Comparison of ENCODE assay signal across 9 cellular contexts in genomic region chr3:77320514-77320913, GRCh38.
DNase-seq lines count a peak whose midpoint lies in the region; ATAC-seq and TF ChIP-seq lines count a peak whose summit lies in the region.
"Had no signal": no experiment of that assay in that cellular context is flagged by ENCODE, and none has a peak within 500 bp of the region (broad histone marks: within the 10 kb centered on the region; RNA-seq: fewer than 3 reads in every experiment).

No MANE protein-coding gene starts in this region.

- H3K4me3 ChIP-seq in Peyer's patch (no peak overlapping the region), fibroblast of pulmonary artery (replicated peaks; ENCODE audit: low read depth, low read length) (no peak overlapping the region)

- no peaks in the 10 kb centered on the region for H3K4me1 ChIP-seq in Peyer's patch

- H3K27me3 ChIP-seq in Peyer's patch: no peaks in the 10 kb centered on the region
- H3K27me3 ChIP-seq: BLaER1 treated with 17β-estradiol and CSF1 and Interleukin-3, amounts not matched to agents 10 nM and 100 nM had no signal

- ATAC-seq in HG03520 (IDR thresholded peaks at IDR 0.05; ENCODE audit: unreplicated experiment): no peak

- peak in 5 of 6 experiments; percentile 18 to 67 (median 47) for TF ChIP-seq CTCF in Peyer's patch (IDR thresholded peaks at IDR 0.05)
- TF ChIP-seq CTCF in fibroblast of pulmonary artery (IDR thresholded peaks at IDR 0.05; ENCODE audit: low read length, missing control alignments): peak; percentile 73

- no peak for TF ChIP-seq POLR2A in Peyer's patch (IDR thresholded peaks at IDR 0.05)

- no peaks in the 10 kb centered on the region for H3K9me3 ChIP-seq in Peyer's patch

- no peaks in the 10 kb centered on the region for H3K36me3 ChIP-seq in Peyer's patch
- H3K36me3 ChIP-seq: BLaER1 treated with 17β-estradiol and CSF1 and Interleukin-3, amounts not matched to agents 10 nM and 100 nM had no signal

- H3K27ac ChIP-seq in Peyer's patch: no peak overlapping the region

- DNase-seq in NCI-H510A treated with DMSO at 0.1 percent for 48 hours (lab: John Stamatoyannopoulos, UW) (peak; percentile 7), NCI-H510A (lab: John Stamatoyannopoulos, UW) (no peak), Peyer's patch (no peak), fibroblast of pulmonary artery (ENCODE audit: low read depth) (peak; percentile 68), stromal cell of bone marrow (ENCODE audit: low read depth) (peak; percentile 15), inferior parietal cortex (ENCODE audit: extremely low spot score) (no peak)
- no peak for DNase-seq in stimulated activated CD4-positive, alpha-beta T cell treated with anti-CD3 and anti-CD28 coated beads, Interleukin-2, amount 100 ng/mL, for 48 hours

Comparison
In these comparisons a context has a peak if more than half of its experiments do, and no peak if none do; other contexts are left out.
1. DNase-seq: peak in NCI-H510A treated with DMSO at 0.1 percent for 48 hours (single experiment), fibroblast of pulmonary artery (single experiment) and stromal cell of bone marrow (single experiment); none in NCI-H510A (single experiment), Peyer's patch (0 of 3), inferior parietal cortex (single experiment) and stimulated activated CD4-positive, alpha-beta T cell treated with anti-CD3 and anti-CD28 coated beads, Interleukin-2, amount 100 ng/mL, for 48 hours (0 of 2).